Comparison of ENCODE assay signal across 22 cellular contexts in the genomic region with DNA sequence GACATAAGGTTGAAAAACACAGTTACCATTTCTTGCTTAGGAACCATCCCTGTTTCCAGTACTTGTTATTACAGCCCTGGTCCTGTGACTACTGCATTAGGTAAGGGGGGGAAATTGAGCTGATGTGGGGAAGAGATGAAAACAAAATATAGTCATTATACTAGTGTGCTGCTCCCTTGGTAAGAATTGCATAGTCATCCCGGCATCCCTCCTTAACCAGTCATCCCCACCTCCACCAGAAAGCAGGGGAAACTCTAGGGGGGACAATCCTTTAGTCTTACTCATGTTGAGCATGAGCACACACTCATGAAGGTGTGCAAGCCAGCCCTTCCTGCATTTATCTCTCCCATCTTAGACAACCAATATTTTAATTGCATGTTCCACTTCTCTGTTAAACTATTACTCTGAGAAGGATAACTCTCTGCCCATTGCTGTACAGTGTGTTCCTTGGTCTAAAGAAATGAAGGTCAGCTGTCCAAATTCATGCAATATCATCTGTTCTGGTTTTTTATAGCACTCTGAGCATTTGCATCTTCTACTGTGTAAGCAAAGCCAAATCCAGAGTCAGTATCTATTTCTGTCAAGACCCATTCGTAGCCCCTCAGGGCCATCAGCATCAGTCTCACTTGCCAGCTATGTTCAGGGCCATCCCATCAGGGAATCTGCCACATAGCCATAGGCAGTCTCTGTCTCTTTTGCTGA.
"Had no signal": no experiment of that assay in that cellular context is flagged by ENCODE, and none has a peak within 500 bp of the region (broad histone marks: within the 10 kb centered on the region; RNA-seq: fewer than 3 reads in every experiment).

No MANE protein-coding gene starts in this region.

- DNase-seq: activated CD8-positive, alpha-beta memory T cell treated with anti-CD3 and anti-CD28 coated beads, Interleukin-2, amount 50 U/mL, for 4 hours; activated CD8-positive, alpha-beta T cell treated with anti-CD3 and anti-CD28 coated beads for 36 hours; activated naive CD4-positive, alpha-beta T cell; brain microvascular endothelial cell; cortex of kidney; effector CD4-positive, alpha-beta T cell; esophagus squamous epithelium; foreskin fibroblast; heart right ventricle; left ventricle myocardium superior; mesenchymal stem cell; posterior cingulate gyrus; small intestine; stomach; testis; upper lobe of right lung had no signal

- H3K27ac Mint-ChIP-seq: activated CD8-positive, alpha-beta T cell treated with anti-CD3 and anti-CD28 coated beads for 36 hours; activated T-helper 1 cell treated with anti-CD3 and anti-CD28 coated beads, Interleukin-12 subunit alpha, Interleukin-12 subunit beta, Interleukin-2, Interleukin-4 antibody, amounts not matched to agents 30 ng/mL and 10 ng/mL and 1 ng/mL, durations not matched to agents 14 hours and 24 hours and 36 hours; natural killer cell treated with Interleukin-12 subunit alpha and Interleukin-12 subunit beta and Interleukin-15 and Interleukin-18, amount 100 ng/mL, for 72 hours had no signal

- H3K27me3 ChIP-seq: brain microvascular endothelial cell, esophagus squamous epithelium, right atrium auricular region, stomach, testis, upper lobe of right lung had no signal

- H3K36me3 ChIP-seq: brain microvascular endothelial cell, esophagus squamous epithelium, heart right ventricle, right atrium auricular region, stomach, upper lobe of right lung had no signal

- H3K9me3 ChIP-seq: esophagus squamous epithelium, heart right ventricle, right atrium auricular region, stomach, testis, upper lobe of right lung had no signal

- H3K4me1 ChIP-seq: heart right ventricle, right atrium auricular region, upper lobe of right lung had no signal

- H3K4me3 ChIP-seq: esophagus squamous epithelium, heart right ventricle, right atrium auricular region, SK-N-MC, stomach, testis, upper lobe of right lung had no signal

- H3K9me3 Mint-ChIP-seq: activated CD8-positive, alpha-beta T cell treated with anti-CD3 and anti-CD28 coated beads for 36 hours; activated T-helper 1 cell treated with anti-CD3 and anti-CD28 coated beads, Interleukin-12 subunit alpha, Interleukin-12 subunit beta, Interleukin-2, Interleukin-4 antibody, amounts not matched to agents 30 ng/mL and 10 ng/mL and 1 ng/mL, durations not matched to agents 14 hours and 24 hours and 36 hours; central memory CD8-positive, alpha-beta T cell; natural killer cell treated with Interleukin-12 subunit alpha and Interleukin-12 subunit beta and Interleukin-15 and Interleukin-18, amount 100 ng/mL, for 72 hours had no signal

- H3K27ac ChIP-seq: brain microvascular endothelial cell, esophagus squamous epithelium, heart right ventricle, right atrium auricular region, SK-N-MC, stomach, testis, upper lobe of right lung had no signal

- H3K4me3 Mint-ChIP-seq: activated CD8-positive, alpha-beta T cell treated with anti-CD3 and anti-CD28 coated beads for 36 hours; activated T-helper 1 cell treated with anti-CD3 and anti-CD28 coated beads, Interleukin-12 subunit alpha, Interleukin-12 subunit beta, Interleukin-2, Interleukin-4 antibody, amounts not matched to agents 30 ng/mL and 10 ng/mL and 1 ng/mL, durations not matched to agents 14 hours and 24 hours and 36 hours; central memory CD8-positive, alpha-beta T cell; natural killer cell treated with Interleukin-12 subunit alpha and Interleukin-12 subunit beta and Interleukin-15 and Interleukin-18, amount 100 ng/mL, for 72 hours had no signal

- ATAC-seq: activated CD4-positive, CD25-positive, alpha-beta regulatory T cell treated with anti-CD3 and anti-CD28 coated beads, Interleukin-2, amount 50 U/mL, for 24 hours; heart right ventricle; left ventricle myocardium superior; upper lobe of right lung had no signal

- H3K36me3 Mint-ChIP-seq: natural killer cell treated with Interleukin-12 subunit alpha and Interleukin-12 subunit beta and Interleukin-15 and Interleukin-18, amount 100 ng/mL, for 72 hours had no signal

- H3K4me1 Mint-ChIP-seq: central memory CD8-positive, alpha-beta T cell had no signal
